Comparison of ENCODE assay signal across 27 cellular contexts in the genomic region with DNA sequence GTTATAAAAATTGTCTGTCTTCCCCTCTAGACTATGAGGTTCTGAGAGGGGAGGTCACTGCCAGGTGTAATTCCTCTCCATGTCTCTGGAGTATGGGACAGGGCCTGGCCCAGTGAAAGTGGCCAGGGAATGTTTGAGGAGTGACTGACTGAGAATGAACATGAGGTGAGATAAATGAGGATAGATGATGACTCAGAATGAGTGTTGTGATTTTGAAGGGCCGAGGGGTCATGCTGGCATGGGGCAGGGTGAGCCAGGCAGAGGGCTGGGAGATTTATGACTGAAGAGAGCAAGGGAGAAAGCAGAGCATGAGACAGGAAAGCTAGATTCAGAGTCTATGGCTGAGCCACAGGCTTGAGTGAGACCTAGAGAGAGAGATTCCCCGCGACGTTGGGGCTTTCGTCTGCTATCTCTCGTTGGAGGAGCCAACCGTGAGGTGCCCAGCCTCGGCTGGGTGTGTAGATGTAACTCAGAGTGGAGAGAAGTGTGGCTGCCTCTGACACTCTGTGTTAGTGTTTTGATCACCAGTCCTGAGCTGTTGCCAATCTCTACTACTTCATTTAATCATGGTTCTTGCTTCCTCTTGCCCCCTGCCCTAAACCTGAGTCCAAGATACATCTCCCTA. TPM values are rescaled to one million over a fixed set of nuclear protein-coding genes. Genes with fewer than 3 reads are reported as not detected.
DNase-seq lines count a peak whose midpoint lies in the region; ATAC-seq, FAIRE-seq and TF ChIP-seq lines count a peak whose summit lies in the region.
"Had no signal": no experiment of that assay in that cellular context is flagged by ENCODE, and none has a peak within 500 bp of the region (broad histone marks: within the 10 kb centered on the region; RNA-seq: fewer than 3 reads in every experiment).

No MANE protein-coding gene starts in this region.

- H3K4me1 ChIP-seq in lower lobe of right lung = no peaks in the 10 kb centered on the region
- H3K4me1 ChIP-seq: adrenal gland, neural progenitor cell, right lobe of liver, upper lobe of right lung had no signal

- DNase-seq in EL (peak; percentile 23), MG63 (peak; percentile 82), bronchial epithelial cell (ENCODE audit: low read depth) (peak; percentile 20), omental fat pad (ENCODE audit: low spot score) (no peak), GM10266 (ENCODE audit: extremely low spot score) (no peak), lower lobe of right lung (no peak), medulla oblongata (ENCODE audit: extremely low spot score) (no peak)
- DNase-seq: activated naive CD4-positive, alpha-beta T cell treated with anti-CD3 and anti-CD28 coated beads for 36 hours; C1 segment of cervical spinal cord; H9; heart right ventricle; left colon; mesenchymal stem cell; NCI-H1417; NCI-H2029 treated with DMSO at 0.1 percent for 48 hours; NCI-H526 treated with DMSO at 0.1 percent for 48 hours; right lobe of liver; stimulated activated CD4-positive, alpha-beta T cell treated with anti-CD3 and anti-CD28 coated beads, Interleukin-12 subunit alpha, Interleukin-12 subunit beta, amount 100 ng/mL, for 4 hours; stimulated activated CD4-positive, alpha-beta T cell treated with anti-CD3 and anti-CD28 coated beads, Interleukin-4, amount 100 ng/mL, for 1 hour; substantia nigra; upper lobe of right lung had no signal

- H3K27me3 ChIP-seq in MG63 (no peaks in the 10 kb centered on the region), bronchial epithelial cell (ENCODE audit: control insufficient read depth, insufficient read depth, low read length) (peaks cover 2% of the 10 kb centered on the region), lower lobe of right lung (ENCODE audit: low read depth) (peaks cover 6% of the 10 kb centered on the region)
- H3K27me3 ChIP-seq: right lobe of liver had no signal

- H3K27ac ChIP-seq in lower lobe of right lung = no peak overlapping the region
- H3K27ac ChIP-seq: adrenal gland, epithelial cell of prostate, heart right ventricle, neural progenitor cell, right lobe of liver, upper lobe of right lung had no signal

- ATAC-seq in omental fat pad (ENCODE audit: low FRiP score) (peak; percentile 47), lower lobe of right lung (no peak), HG03039 (IDR thresholded peaks at IDR 0.05; ENCODE audit: unreplicated experiment) (no peak)
- ATAC-seq: heart right ventricle; left colon; SK-N-SH treated with all-trans-retinoic acid at 6 μM for 48 hours; stimulated activated effector memory CD8-positive, alpha-beta T cell treated with anti-CD3 and anti-CD28 coated beads, Interleukin-12 subunit alpha, Interleukin-12 subunit beta, amount 100 ng/mL, for 72 hours; upper lobe of right lung had no signal

- TF ChIP-seq CTCF in bronchial epithelial cell (IDR thresholded peaks at IDR 0.05; ENCODE audit: insufficient read depth, low read length, severe bottlenecking) (no peak), omental fat pad (IDR thresholded peaks at IDR 0.05) (no peak), GM10266 (IDR thresholded peaks at IDR 0.05; ENCODE audit: control insufficient read depth, insufficient read depth, low read depth, missing control alignments) (no peak), lower lobe of right lung (IDR thresholded peaks at IDR 0.05) (no peak)

- intact Hi-C loops in lower lobe of right lung (cut with DNase I) = no loop called here

- H3K36me3 ChIP-seq in MG63 (no peaks in the 10 kb centered on the region), bronchial epithelial cell (ENCODE audit: control insufficient read depth, insufficient read depth, low read length) (no peaks in the 10 kb centered on the region), lower lobe of right lung (no peaks in the 10 kb centered on the region)
- H3K36me3 ChIP-seq: adrenal gland, heart right ventricle, neural progenitor cell, right lobe of liver, upper lobe of right lung had no signal

- H3K4me3 ChIP-seq in MG63 (no peak overlapping the region), bronchial epithelial cell (ENCODE audit: low read depth, low read length) (no peak overlapping the region), lower lobe of right lung (no peak overlapping the region)
- H3K4me3 ChIP-seq: adrenal gland, heart right ventricle, neural progenitor cell, right lobe of liver, upper lobe of right lung had no signal

- FAIRE-seq in bronchial epithelial cell (lab: Jason Lieb, UNC) = no peak

- no peaks in the 10 kb centered on the region for H3K9me3 ChIP-seq in MG63
- no peaks in the 10 kb centered on the region for H3K9me3 ChIP-seq in lower lobe of right lung
- H3K9me3 ChIP-seq: adrenal gland, heart right ventricle, right lobe of liver, upper lobe of right lung had no signal

RNA-seq across cellular contexts. Expression of gene FOXD2, which starts 50.1 kb away (rescaled TPM):
- 0.03 and 0.94 TPM in 2 replicates for total RNA-seq in MG63 (2014; rRNA removed; shearing (Covaris generic); ENCODE audit: low replicate concordance)
- total RNA-seq in bronchial epithelial cell (under 0.01 TPM in 1 of 2 replicates, not detected in the other), omental fat pad (under 1 TPM in 2 of 4 donors, not detected in 2; 0.12 to 0.16 TPM), lower lobe of right lung (0.44 TPM)
- total RNA-seq: H9 had no signal

Comparison
In these comparisons a context has a peak if more than half of its experiments do, and no peak if none do; other contexts are left out.
1. DNase-seq: peak in EL (single experiment), MG63 (single experiment) and bronchial epithelial cell (single experiment); none in omental fat pad (single experiment), GM10266 (single experiment), lower lobe of right lung (single experiment) and medulla oblongata (single experiment).